15 cellular contexts compared by ENCODE assay signal in the genomic region with DNA sequence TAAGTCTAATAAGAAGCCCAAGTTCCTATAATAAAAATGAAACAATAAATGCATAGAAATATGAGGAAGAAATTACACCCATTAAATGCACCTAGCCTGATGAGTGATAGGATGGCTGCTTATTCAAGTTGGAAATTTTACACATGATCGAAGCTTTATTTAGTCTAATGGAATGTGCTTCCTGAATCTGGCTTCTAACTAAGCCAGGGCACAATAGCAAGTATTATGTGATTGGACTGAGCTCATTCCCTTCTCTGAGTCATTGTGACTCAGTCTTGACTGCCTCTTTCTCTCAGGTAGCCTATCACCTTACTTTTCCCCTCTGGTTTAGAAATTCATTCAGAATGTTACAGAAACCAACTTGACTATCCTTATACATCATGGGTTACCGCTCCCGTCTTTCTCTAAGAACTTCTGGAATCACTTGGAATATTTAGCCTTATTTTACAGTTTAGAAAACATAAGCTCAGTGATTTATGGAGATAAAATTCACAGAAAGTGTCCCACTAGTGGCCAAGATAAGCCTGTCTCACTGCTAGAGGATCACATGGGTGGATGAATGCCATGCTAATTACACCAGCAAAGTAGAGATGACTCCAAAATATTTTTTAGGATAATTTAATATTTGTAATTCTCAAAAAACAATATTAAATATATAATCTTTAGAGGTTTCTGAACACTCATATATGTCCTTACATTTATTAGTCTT.
A peak's percentile ranks its signal among the peaks of the same experiment; 100 is the strongest.
DNase-seq lines count a peak whose midpoint lies in the region; ATAC-seq, FAIRE-seq and TF ChIP-seq lines count a peak whose summit lies in the region.
"Had no signal": no experiment of that assay in that cellular context is flagged by ENCODE, and none has a peak within 500 bp of the region (broad histone marks: within the 10 kb centered on the region; RNA-seq: fewer than 3 reads in every experiment).

No MANE protein-coding gene starts in this region.

- no peaks in the 10 kb centered on the region for H3K27me3 ChIP-seq in fibroblast of lung (ENCODE audit: control insufficient read depth, insufficient read depth, low read length)
- H3K27me3 ChIP-seq: tibial nerve had no signal

- no peak overlapping the region for H2AFZ ChIP-seq in fibroblast of lung (ENCODE audit: low read length)
- H2AFZ ChIP-seq: parathyroid adenoma had no signal

- no peak overlapping the region for H3K4me2 ChIP-seq in fibroblast of lung (ENCODE audit: extremely low read depth, insufficient read depth, low read length)

- no peak overlapping the region for H3K27ac ChIP-seq in fibroblast of lung (ENCODE audit: insufficient read depth, low read length)
- H3K27ac ChIP-seq: parathyroid adenoma, tibial nerve had no signal

- H3K4me1 ChIP-seq in fibroblast of lung (ENCODE audit: control insufficient read depth, extremely low read depth, insufficient read depth, low read length): no peaks in the 10 kb centered on the region
- H3K4me1 ChIP-seq: parathyroid adenoma, tibial nerve had no signal

- in situ Hi-C loops in SK-MEL-5 (cut with HindIII; ENCODE audit: low pct_unique_long_range_greater_than_20kb, low sequenced_read_pairs): no loop called here

- ATAC-seq in HG02852 (IDR thresholded peaks at IDR 0.05; ENCODE audit: unreplicated experiment): no peak
- no peak for ATAC-seq in stimulated activated naive CD8-positive, alpha-beta T cell treated with anti-CD3 and anti-CD28 coated beads, Interleukin-15, Interleukin-2, amounts not matched to agents 100 U/mL and 50 U/mL, for 24 hours
- ATAC-seq: T-cell had no signal

- no peak overlapping the region for H3K9ac ChIP-seq in fibroblast of lung (ENCODE audit: insufficient read depth, low read length)
- H3K9ac ChIP-seq: parathyroid adenoma had no signal

- no peaks in the 10 kb centered on the region for H3K9me3 ChIP-seq in fibroblast of lung (ENCODE audit: control insufficient read depth, insufficient read depth, low read depth, low read length)
- H3K9me3 ChIP-seq: tibial nerve had no signal

- no peak for TF ChIP-seq CTCF in fibroblast of lung (conservative IDR thresholded peaks at IDR 0.05 in 1 of 2, IDR thresholded peaks at IDR 0.05 in 1 of 2; ENCODE audit: low read depth in 1 of 2, low read length in 2 of 2)
- peak; percentile 19 for TF ChIP-seq CTCF in retinal pigment epithelial cell (conservative IDR thresholded peaks at IDR 0.05; ENCODE audit: low read depth, low read length)
- TF ChIP-seq CTCF in D721Med (IDR thresholded peaks at IDR 0.05; ENCODE audit: insufficient read depth, missing control alignments): no peak

- peak; percentile 49 for DNase-seq in HCEC 1CT
- peak; percentile 87 for DNase-seq in SK-MEL-5 (ENCODE audit: low read depth, low spot score)
- DNase-seq in fibroblast of lung (ENCODE audit: low read depth in 2 of 2): peak; percentile 26 to 94
- peak; percentile 89 for DNase-seq in retinal pigment epithelial cell (ENCODE audit: low read depth)
- no peak for DNase-seq in D721Med (ENCODE audit: insufficient read length, low spot score)
- DNase-seq in activated naive CD4-positive, alpha-beta T cell treated with anti-CD3 and anti-CD28 coated beads, Interleukin-2, amount 50 U/mL, for 16 hours: no peak
- DNase-seq in stimulated activated naive CD8-positive, alpha-beta T cell treated with anti-CD3 and anti-CD28 coated beads, Interleukin-15, Interleukin-2, amounts not matched to agents 100 U/mL and 50 U/mL, for 24 hours: no peak
- DNase-seq: anterior cingulate cortex, DMS79 treated with DMSO at 0.1 percent for 48 hours, Karpas-422, NCI-H510A treated with DMSO at 0.1 percent for 48 hours, T-cell had no signal

- H3K36me3 ChIP-seq in fibroblast of lung (ENCODE audit: control insufficient read depth, insufficient read depth, low read length): no peaks in the 10 kb centered on the region
- H3K36me3 ChIP-seq: tibial nerve had no signal

- FAIRE-seq in D721Med (lab: Jason Lieb, UNC): no peak

- no peaks in the 10 kb centered on the region for H4K20me1 ChIP-seq in fibroblast of lung (ENCODE audit: control insufficient read depth, extremely low read depth, insufficient read depth, low read length)

- H3K79me2 ChIP-seq in fibroblast of lung (ENCODE audit: control insufficient read depth, insufficient read depth, low read length): no peaks in the 10 kb centered on the region
- H3K79me2 ChIP-seq: parathyroid adenoma had no signal

- H3K4me3 ChIP-seq in fibroblast of lung (replicated peaks in 1 of 4; ENCODE audit: control extremely low read depth in 1 of 4, insufficient read depth in 1 of 4, low read depth in 3 of 4, low read length in 4 of 4) (no peak overlapping the region), retinal pigment epithelial cell (ENCODE audit: low read length) (no peak overlapping the region)
- H3K4me3 ChIP-seq: tibial nerve had no signal

Comparison
In these comparisons a context has a peak if more than half of its experiments do, and no peak if none do; other contexts are left out.
1. DNase-seq: peak in HCEC 1CT (single experiment), SK-MEL-5 (single experiment), fibroblast of lung (2 of 2) and retinal pigment epithelial cell (single experiment); none in D721Med (single experiment), activated naive CD4-positive, alpha-beta T cell treated with anti-CD3 and anti-CD28 coated beads, Interleukin-2, amount 50 U/mL, for 16 hours (single experiment) and stimulated activated naive CD8-positive, alpha-beta T cell treated with anti-CD3 and anti-CD28 coated beads, Interleukin-15, Interleukin-2, amounts not matched to agents 100 U/mL and 50 U/mL, for 24 hours (single experiment).